In the genomic region with DNA sequence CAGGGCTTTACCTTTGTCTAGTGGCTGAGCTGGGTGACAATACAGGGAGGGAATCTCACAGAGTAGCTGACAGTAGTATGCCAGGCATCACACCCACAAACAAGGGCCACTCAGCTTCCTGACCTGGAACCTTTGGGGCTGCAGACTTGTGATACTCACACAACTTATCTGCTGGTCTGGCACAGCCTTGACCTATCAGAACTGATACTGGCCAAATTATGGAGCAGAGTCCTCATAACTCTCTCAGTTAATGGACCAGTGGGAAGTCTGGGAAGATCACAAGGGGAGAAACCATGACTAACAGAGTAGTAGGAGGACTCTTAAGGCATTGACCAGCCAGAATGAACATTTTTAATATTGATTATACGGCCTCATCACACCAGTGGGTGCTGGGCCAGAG, we compare ENCODE assay signal across 34 cellular contexts.
"Had no signal": no experiment of that assay in that cellular context is flagged by ENCODE, and none has a peak within 500 bp of the region (broad histone marks: within the 10 kb centered on the region; RNA-seq: fewer than 3 reads in every experiment).

No MANE protein-coding gene starts in this region.

- H3K36me3 Mint-ChIP-seq: activated naive CD8-positive, alpha-beta T cell treated with anti-CD3 and anti-CD28 coated beads for 36 hours had no signal

- H3K4me1 ChIP-seq: adrenal gland, body of pancreas, breast epithelium had no signal

- H3K4me3 Mint-ChIP-seq: activated B cell treated with CpG ODN at 0.5 μM for 24 hours; activated CD4-positive, alpha-beta memory T cell treated with anti-CD3 and anti-CD28 coated beads, Interleukin-2, amount 10 ng/mL, durations not matched to agents 7 days and 5 days; activated CD4-positive, alpha-beta T cell treated with anti-CD3 and anti-CD28 coated beads for 36 hours; activated CD4-positive, alpha-beta T cell treated with anti-CD3 and anti-CD28 coated beads, Interleukin-2, amount 10 ng/mL, durations not matched to agents 7 days and 5 days; activated naive CD4-positive, alpha-beta T cell treated with anti-CD3 and anti-CD28 coated beads for 36 hours; activated naive CD8-positive, alpha-beta T cell treated with anti-CD3 and anti-CD28 coated beads for 36 hours; activated T-cell treated with anti-CD3 and anti-CD28 coated beads, Interleukin-2, amount 50 U/mL, for 4 hours; activated T-cell treated with anti-CD3 and anti-CD28 coated beads, Interleukin-2, amount 50 U/mL, for 72 hours; activated T-helper 1 cell treated with anti-CD3 and anti-CD28 coated beads, Interleukin-12 subunit alpha, Interleukin-12 subunit beta, Interleukin-2, Interleukin-4 antibody, amounts not matched to agents 30 ng/mL and 10 ng/mL and 1 ng/mL, durations not matched to agents 14 hours and 24 hours and 36 hours; activated T-helper 17 cell treated with anti-CD3 and anti-CD28 coated beads, Interleukin-2, amount 50 U/mL, for 72 hours; T-helper 1 cell treated with Interleukin-12 subunit alpha and Interleukin-12 subunit beta and Interleukin-4 antibody, amounts not matched to agents 30 μg/mL and 1 μg/mL, for 36 hours; T-helper 2 cell treated with Interferon-gamma antibody and Interleukin-4, amounts not matched to agents 5 μg/mL and 100 μg/mL, for 36 hours had no signal

- H3K27ac ChIP-seq: adrenal gland, body of pancreas, brain microvascular endothelial cell, breast epithelium, VCaP had no signal

- H3K9me3 ChIP-seq: adrenal gland had no signal

- DNase-seq: activated B cell treated with CpG ODN at 0.5 μM for 24 hours; activated CD4-positive, alpha-beta memory T cell treated with anti-CD3 and anti-CD28 coated beads, Interleukin-2, amount 10 ng/mL, durations not matched to agents 7 days and 5 days; activated CD4-positive, alpha-beta T cell treated with anti-CD3 and anti-CD28 coated beads for 1 hour; activated CD4-positive, alpha-beta T cell treated with anti-CD3 and anti-CD28 coated beads for 36 hours; activated CD4-positive, alpha-beta T cell treated with anti-CD3 and anti-CD28 coated beads for 48 hours; activated CD4-positive, alpha-beta T cell treated with anti-CD3 and anti-CD28 coated beads, Interleukin-2, amount 10 ng/mL, durations not matched to agents 7 days and 5 days; activated CD4-positive, alpha-beta T cell treated with anti-CD3 and anti-CD28 coated beads, Interleukin-2, amount 50 U/mL, for 48 hours; activated CD8-positive, alpha-beta memory T cell treated with anti-CD3 and anti-CD28 coated beads, Interleukin-2, amount 50 U/mL, for 48 hours; activated effector memory CD4-positive, alpha-beta T cell treated with anti-CD3 and anti-CD28 coated beads, Interleukin-2, amount 50 U/mL, for 16 hours; activated gamma-delta T cell treated with Interleukin-2 at 50 U/mL for 16 hours; activated naive CD4-positive, alpha-beta T cell; activated naive CD4-positive, alpha-beta T cell treated with anti-CD3 and anti-CD28 coated beads for 36 hours; activated naive CD4-positive, alpha-beta T cell treated with anti-CD3 and anti-CD28 coated beads, Interleukin-2, amount 50 U/mL, for 16 hours; activated naive CD8-positive, alpha-beta T cell treated with anti-CD3 and anti-CD28 coated beads for 36 hours; activated T-cell treated with anti-CD3 and anti-CD28 coated beads, Interleukin-2, amount 50 U/mL, for 1 hour; activated T-cell treated with anti-CD3 and anti-CD28 coated beads, Interleukin-2, amount 50 U/mL, for 4 hours; activated T-cell treated with anti-CD3 and anti-CD28 coated beads, Interleukin-2, amount 50 U/mL, for 72 hours; amniotic stem cell; aorta; body of pancreas; brain microvascular endothelial cell; central memory CD4-positive, alpha-beta T cell; SW 1271; T-helper 1 cell; T-helper 2 cell; T-helper 9 cell had no signal

- H3K4me1 Mint-ChIP-seq: activated B cell treated with CpG ODN at 0.5 μM for 24 hours had no signal

- H3K36me3 ChIP-seq: adrenal gland, brain microvascular endothelial cell, breast epithelium had no signal

- ATAC-seq: activated CD4-positive, alpha-beta T cell treated with anti-CD3 and anti-CD28 coated beads for 36 hours; activated naive CD4-positive, alpha-beta T cell treated with anti-CD3 and anti-CD28 coated beads, Interleukin-2, amount 50 U/mL, for 72 hours; activated T-cell treated with anti-CD3 and anti-CD28 coated beads, Interleukin-2, amount 50 U/mL, for 4 hours; activated T-cell treated with anti-CD3 and anti-CD28 coated beads, Interleukin-2, amount 50 U/mL, for 72 hours; activated T-helper 17 cell treated with anti-CD3 and anti-CD28 coated beads, Interleukin-2, amount 50 U/mL, for 72 hours; body of pancreas had no signal

- H3K27me3 ChIP-seq: adrenal gland, body of pancreas, brain microvascular endothelial cell had no signal

- H3K4me3 ChIP-seq: adrenal gland, body of pancreas, breast epithelium had no signal

- H3K27ac Mint-ChIP-seq: activated B cell treated with CpG ODN at 0.5 μM for 24 hours; activated CD4-positive, alpha-beta memory T cell treated with anti-CD3 and anti-CD28 coated beads, Interleukin-2, amount 10 ng/mL, durations not matched to agents 7 days and 5 days; activated CD4-positive, alpha-beta T cell treated with anti-CD3 and anti-CD28 coated beads for 36 hours; activated CD4-positive, alpha-beta T cell treated with anti-CD3 and anti-CD28 coated beads, Interleukin-2, amount 10 ng/mL, durations not matched to agents 7 days and 5 days; activated naive CD4-positive, alpha-beta T cell treated with anti-CD3 and anti-CD28 coated beads for 36 hours; activated naive CD4-positive, alpha-beta T cell treated with anti-CD3 and anti-CD28 coated beads, Interleukin-2, amount 50 U/mL, for 72 hours; activated naive CD8-positive, alpha-beta T cell treated with anti-CD3 and anti-CD28 coated beads for 36 hours; activated T-cell treated with anti-CD3 and anti-CD28 coated beads, Interleukin-2, amount 50 U/mL, for 72 hours; activated T-helper 1 cell treated with anti-CD3 and anti-CD28 coated beads, Interleukin-12 subunit alpha, Interleukin-12 subunit beta, Interleukin-2, Interleukin-4 antibody, amounts not matched to agents 30 ng/mL and 10 ng/mL and 1 ng/mL, durations not matched to agents 14 hours and 24 hours and 36 hours; activated T-helper 17 cell treated with anti-CD3 and anti-CD28 coated beads, Interleukin-2, amount 50 U/mL, for 72 hours; T-helper 1 cell treated with Interleukin-12 subunit alpha and Interleukin-12 subunit beta and Interleukin-4 antibody, amounts not matched to agents 30 μg/mL and 1 μg/mL, for 36 hours; T-helper 2 cell treated with Interferon-gamma antibody and Interleukin-4, amounts not matched to agents 5 μg/mL and 100 μg/mL, for 36 hours had no signal

- H3K9me3 Mint-ChIP-seq: activated CD4-positive, alpha-beta memory T cell treated with anti-CD3 and anti-CD28 coated beads, Interleukin-2, amount 10 ng/mL, durations not matched to agents 7 days and 5 days had no signal
